10 cellular contexts compared by ENCODE assay signal in genomic region chr16:81094771-81095251, GRCh38. TPM values are rescaled to one million over a fixed set of nuclear protein-coding genes. Genes with fewer than 3 reads are reported as not detected.
A peak's percentile ranks its signal among the peaks of the same experiment; 100 is the strongest.
DNase-seq lines count a peak whose midpoint lies in the region; ATAC-seq, FAIRE-seq and TF ChIP-seq lines count a peak whose summit lies in the region.
"Had no signal": no experiment of that assay in that cellular context is flagged by ENCODE, and none has a peak within 500 bp of the region (broad histone marks: within the 10 kb centered on the region; RNA-seq: fewer than 3 reads in every experiment).

No MANE protein-coding gene starts in this region.

- H2AK5ac ChIP-seq in H1 (ENCODE audit: low read depth, low read length): no peak overlapping the region

- WGBS in H1 (ENCODE audit: extremely low coverage in 1 of 2, insufficient coverage in 1 of 2, insufficient read length in 1 of 2, insufficient replicate concordance in 2 of 2, low coverage in 1 of 2, low lambda C conversion rate in 2 of 2, missing lambda C conversion rate in 1 of 2), 2 experiments: 72% methylated on average over 21 of the region's 21 CpGs; no CpG with 5 or more reads in 1 of the 2 experiments

- no peaks in the 10 kb centered on the region for H3K27me3 ChIP-seq in DND-41 (ENCODE audit: insufficient read depth, low read length, poor library complexity)
- no peaks in the 10 kb centered on the region for H3K27me3 ChIP-seq in H1 (replicated peaks in 1 of 4; ENCODE audit: control insufficient read depth in 3 of 4, extremely low read depth in 1 of 4, insufficient read depth in 3 of 4, low read length in 3 of 4)
- H3K27me3 ChIP-seq: adrenal gland had no signal

- H3K9me3 Mint-ChIP-seq in neural crest cell: peaks cover 3% of the 10 kb centered on the region

- no peak overlapping the region for H3K23ac ChIP-seq in H1 (ENCODE audit: insufficient read length)

- no peak overlapping the region for H2BK20ac ChIP-seq in H1 (ENCODE audit: low read length)

- no peak for TF ChIP-seq RAD21 in H1 (IDR thresholded peaks at IDR 0.05 in 1 of 2, conservative IDR thresholded peaks at IDR 0.05 in 1 of 2; ENCODE audit: low read depth in 2 of 2, low read length in 2 of 2)

- H4K8ac ChIP-seq in H1 (ENCODE audit: extremely low read depth, insufficient read depth, low read length): no peak overlapping the region

- H3K9me3 ChIP-seq in DND-41 (ENCODE audit: insufficient read depth, low read length, severe bottlenecking) (no peaks in the 10 kb centered on the region), H1 (ENCODE audit: insufficient read depth in 2 of 2, low read depth in 1 of 2, low read length in 1 of 2) (no peaks in the 10 kb centered on the region)
- H3K9me3 ChIP-seq: adrenal gland had no signal

- H3K18ac ChIP-seq in H1 (ENCODE audit: extremely low read depth, low read length): no peak overlapping the region

- H3K36me3 Mint-ChIP-seq in neural crest cell (ENCODE audit: low read depth): peaks cover 2% of the 10 kb centered on the region

- H3K4me3 Mint-ChIP-seq in neural crest cell: peak overlapping the region; percentile 87

- no peak for TF ChIP-seq EP300 in H1 (IDR thresholded peaks at IDR 0.05; ENCODE audit: borderline replicate concordance in 1 of 2, low read depth in 2 of 2, low read length in 2 of 2)

- H3K9ac ChIP-seq in DND-41 (ENCODE audit: low read depth, low read length): peak overlapping the region; percentile 92; the same call in 1 of the 2 replicates
- H3K9ac ChIP-seq in H1 (replicated peaks in 1 of 4; ENCODE audit: extremely low read depth in 1 of 4, low read depth in 3 of 4, low read length in 3 of 4): peak overlapping the region in 1 of 4 experiments; percentile 40; a peak in 1 of 7 replicates

- no peak for FAIRE-seq in H1 (lab: Jason Lieb, UNC)

- TF ChIP-seq POLR2A in NB4 (IDR thresholded peaks at IDR 0.05; ENCODE audit: extremely low read depth, insufficient read length) (no peak), H1 (IDR thresholded peaks at IDR 0.05; ENCODE audit: control extremely low read depth in 1 of 2, low read depth in 2 of 2, low read length in 2 of 2) (no peak)

- POLR2A ChIA-PET in H1 (lab: Charles Lee; ENCODE audit: partially characterized antibody): interaction anchor here (0.9 to 1.6 kb wide), 4 partner anchors 18 to 59 kb away, joined by 3 to 4 read pairs (median 3); partner anchors contain the start of gene C16orf46

- no peak for DNase-seq in DND-41
- peak; percentile 20 for DNase-seq in NB4 (ENCODE audit: low read depth)
- DNase-seq in H1 (ENCODE audit: low read depth in 1 of 2, low spot score in 2 of 2): no peak
- no peak for DNase-seq in neural crest cell (ENCODE audit: low read depth, low spot score)
- no peak for DNase-seq in stimulated activated CD4-positive, alpha-beta T cell treated with anti-CD3 and anti-CD28 coated beads, Interleukin-1b, Interleukin-23, amount 100 ng/mL, for 48 hours
- no peak for DNase-seq in omental fat pad (ENCODE audit: low spot score)
- no peak for DNase-seq in NCI-H510A (lab: John Stamatoyannopoulos, UW)
- DNase-seq in NOMO-1 (lab: John Stamatoyannopoulos, UW; ENCODE audit: unreplicated experiment in 2 of 2): no peak
- DNase-seq: adrenal gland, NCI-H2029 had no signal

- no peak overlapping the region for H3K14ac ChIP-seq in H1 (ENCODE audit: insufficient read length)

- no peak overlapping the region for H2BK12ac ChIP-seq in H1 (ENCODE audit: low read depth, low read length)

- ATAC-seq in DND-41 (ENCODE audit: insufficient read depth, low read depth): no peak
- no peak for ATAC-seq in omental fat pad (ENCODE audit: low FRiP score)

- H3K23me2 ChIP-seq in H1 (ENCODE audit: low read depth, low read length): 0 out of 2 replicates have a peak, but pooled peaks cover 3% of the 10 kb centered on the region

- H3K27ac ChIP-seq in DND-41 (ENCODE audit: low read length): no peak overlapping the region
- no peak overlapping the region for H3K27ac ChIP-seq in H1 (ENCODE audit: low read depth, low read length)

- no peak overlapping the region for H2BK120ac ChIP-seq in H1 (replicated peaks; ENCODE audit: low read depth, low read length)

- no peak overlapping the region for H2BK5ac ChIP-seq in H1 (ENCODE audit: low read depth, low read length)

- no peaks in the 10 kb centered on the region for H3K27me3 Mint-ChIP-seq in neural crest cell (ENCODE audit: low read depth)

- peaks cover 5% of the 10 kb centered on the region for H3K36me3 ChIP-seq in DND-41 (ENCODE audit: insufficient read depth, low read length)
- peaks cover 0 to 11% (median 0%) of the 10 kb centered on the region in 4 experiments; a peak in 2 of 8 replicates for H3K36me3 ChIP-seq in H1 (ENCODE audit: control insufficient read depth in 2 of 4, insufficient read depth in 4 of 4, low read length in 3 of 4)
- H3K36me3 ChIP-seq: adrenal gland had no signal

- H3K4ac ChIP-seq in H1 (replicated peaks; ENCODE audit: insufficient read length, low read depth, low read length): no peak overlapping the region

- H3K4me2 ChIP-seq in DND-41 (ENCODE audit: insufficient read depth, low read length) (peak overlapping the region; percentile 94), H1 (ENCODE audit: insufficient read depth in 1 of 2, low read depth in 2 of 2, low read length in 2 of 2) (peak overlapping the region; percentile 62 to 63)

- H4K91ac ChIP-seq in H1 (replicated peaks; ENCODE audit: insufficient read length, low read length): no peak overlapping the region

- no peak overlapping the region for H4K5ac ChIP-seq in H1 (ENCODE audit: insufficient read length, low read depth, low read length)

- H4K20me1 ChIP-seq in DND-41 (ENCODE audit: insufficient read depth, low read length) (0 out of 2 replicates have a peak, but pooled peaks cover 3% of the 10 kb centered on the region), H1 (replicated peaks in 1 of 2; ENCODE audit: control insufficient read depth in 1 of 2, insufficient read depth in 2 of 2, low read length in 2 of 2) (no peaks in the 10 kb centered on the region)

- TF ChIP-seq CTCF in DND-41 (IDR thresholded peaks at IDR 0.05; ENCODE audit: borderline replicate concordance, extremely low read depth, low read length, poor library complexity, severe bottlenecking) (no peak), NB4 (IDR thresholded peaks at IDR 0.05; ENCODE audit: low read depth, low read length) (no peak), H1 (IDR thresholded peaks at IDR 0.05; ENCODE audit: control extremely low read depth in 1 of 3, insufficient read depth in 1 of 3, low read depth in 1 of 3, low read length in 3 of 3) (no peak), neural crest cell (conservative IDR thresholded peaks at IDR 0.05) (no peak), omental fat pad (IDR thresholded peaks at IDR 0.05) (no peak)

- H3K79me1 ChIP-seq in H1 (ENCODE audit: low read depth, low read length): peaks cover 2% of the 10 kb centered on the region; the same call in 1 of the 2 replicates

- H2AFZ ChIP-seq in DND-41 (ENCODE audit: low read depth, low read length) (no peak overlapping the region), H1 (ENCODE audit: low read length) (no peak overlapping the region)

- no peak overlapping the region for H2BK15ac ChIP-seq in H1 (ENCODE audit: low read length)

- H3K79me2 ChIP-seq in DND-41 (ENCODE audit: insufficient read depth, low read length): peaks cover 51% of the 10 kb centered on the region
- peaks cover 5 to 49% of the 10 kb centered on the region in 2 experiments for H3K79me2 ChIP-seq in H1 (ENCODE audit: control insufficient read depth in 1 of 2, insufficient read depth in 2 of 2, low read length in 2 of 2)

- H3K27ac Mint-ChIP-seq in neural crest cell (ENCODE audit: unreplicated experiment): no peak overlapping the region

- H3K56ac ChIP-seq in H1 (replicated peaks; ENCODE audit: insufficient read length, low read depth, low read length): no peak overlapping the region

- H3K4me1 ChIP-seq in DND-41 (ENCODE audit: insufficient read depth, low read length) (peaks cover 19% of the 10 kb centered on the region), H1 (replicated peaks in 1 of 4; ENCODE audit: control insufficient read depth in 3 of 4, insufficient read depth in 4 of 4, low read length in 3 of 4) (no peaks in the 10 kb centered on the region)

- CTCF ChIA-PET in H1 (lab: Charles Lee; ENCODE audit: partially characterized antibody): interaction anchor here (0.6 to 1.8 kb wide), 3 partner anchors 11 to 60 kb away, joined by 3 to 5 read pairs (median 4); no protein-coding TSS in a partner anchor

- H3K4me1 Mint-ChIP-seq in neural crest cell: peaks cover 24% of the 10 kb centered on the region

- H3K4me3 ChIP-seq in DND-41 (ENCODE audit: low read depth in 1 of 2, low read length in 2 of 2): peak overlapping the region in 1 of 2 experiments; percentile 98; a peak in 1 of 4 replicates
- H3K4me3 ChIP-seq in NB4 (ENCODE audit: low read depth, low read length): peak overlapping the region; percentile 89
- H3K4me3 ChIP-seq in H1 (ENCODE audit: extremely low read depth in 1 of 4, insufficient read depth in 2 of 4, low read depth in 3 of 4, low read length in 4 of 4): peak overlapping the region; percentile 32 to 93 (median 64)

RNA-seq across cellular contexts. Expression of gene GCSH, which starts 1.4 kb away (rescaled TPM):
- total RNA-seq in H1 (2021; fragmentation: NEBNext Ultra II Directional; extraction: Animal tissue kit (Norgen Biotek cat#: 25700)): 103 and 108 TPM in 2 replicates
- polyA plus RNA-seq in H1 (2011; rRNA removed): 25.1 and 28.2 TPM in 2 replicates
- polyA plus RNA-seq in H1 (2011; cell fraction: cytosol; rRNA removed): 56.5 TPM
- polyA plus RNA-seq in H1 (2011; cell fraction: nucleus; rRNA removed): 28.5 TPM
- 31.9 to 88.2 TPM (median 35.2 TPM) in 4 replicates for polyA plus RNA-seq in H1 (2012, experiment 1 of 2)
- polyA plus RNA-seq in H1 (2012, experiment 2 of 2): 62.6 TPM
- polyA plus RNA-seq in H1 (2013, experiment 1 of 2): 120 TPM
- 119 TPM for polyA plus RNA-seq in H1 (2013, experiment 2 of 2)
- polyA minus RNA-seq in H1 (2011; rRNA and poly(A)+ RNA removed): 3.6 and 4.5 TPM in 2 replicates
- 48.0 TPM for polyA minus RNA-seq in H1 (2011; cell fraction: cytosol; rRNA and poly(A)+ RNA removed)
- 22.8 TPM for polyA minus RNA-seq in H1 (2011; cell fraction: nucleus; rRNA and poly(A)+ RNA removed)
- total RNA-seq in neural crest cell: 79.2 and 87.0 TPM in 2 replicates
- 10 to 100 TPM; 19.2 to 39.7 (median 21.0) TPM for total RNA-seq in omental fat pad

RNA-seq across cellular contexts. Expression of gene C16orf46, which starts 17.8 kb away (rescaled TPM):
- 0.60 and 1.1 TPM in 2 replicates for total RNA-seq in H1 (2021; fragmentation: NEBNext Ultra II Directional; extraction: Animal tissue kit (Norgen Biotek cat#: 25700))
- 0.48 and 0.52 TPM in 2 replicates for polyA plus RNA-seq in H1 (2011; rRNA removed)
- polyA plus RNA-seq in H1 (2011; cell fraction: cytosol; rRNA removed): 0.65 TPM
- 1.3 TPM for polyA plus RNA-seq in H1 (2011; cell fraction: nucleus; rRNA removed)
- 0.13 to 0.62 TPM (median 0.33 TPM) in 4 replicates for polyA plus RNA-seq in H1 (2012, experiment 1 of 2)
- polyA plus RNA-seq in H1 (2012, experiment 2 of 2): 0.96 TPM
- polyA plus RNA-seq in H1 (2013, experiment 1 of 2): 1.1 TPM
- polyA plus RNA-seq in H1 (2013, experiment 2 of 2): 0.70 TPM
- polyA minus RNA-seq in H1 (2011; rRNA and poly(A)+ RNA removed): 0.83 TPM in 1 of 2 replicates, not detected in the other
- polyA minus RNA-seq in H1 (2011; cell fraction: cytosol; rRNA and poly(A)+ RNA removed): 2.7 TPM
- not detected for polyA minus RNA-seq in H1 (2011; cell fraction: nucleus; rRNA and poly(A)+ RNA removed)
- total RNA-seq in neural crest cell (1.8 and 2.1 TPM in 2 replicates), omental fat pad (1 to 10 TPM in 1 of 4 donors, not detected in 3; 1.2 TPM)

RNA-seq across cellular contexts. Expression of gene ATMIN, which starts 59.2 kb away (rescaled TPM):
- total RNA-seq in H1 (2021; fragmentation: NEBNext Ultra II Directional; extraction: Animal tissue kit (Norgen Biotek cat#: 25700)): 55.9 and 59.8 TPM in 2 replicates
- 20.2 and 34.8 TPM in 2 replicates for polyA plus RNA-seq in H1 (2011; rRNA removed)
- polyA plus RNA-seq in H1 (2011; cell fraction: cytosol; rRNA removed): 25.3 TPM
- polyA plus RNA-seq in H1 (2011; cell fraction: nucleus; rRNA removed): 18.3 TPM
- 27.0 to 40.7 TPM (median 34.3 TPM) in 4 replicates for polyA plus RNA-seq in H1 (2012, experiment 1 of 2)
- polyA plus RNA-seq in H1 (2012, experiment 2 of 2): 5.1 TPM
- 37.1 TPM for polyA plus RNA-seq in H1 (2013, experiment 1 of 2)
- 40.4 TPM for polyA plus RNA-seq in H1 (2013, experiment 2 of 2)
- 53.9 and 72.4 TPM in 2 replicates for polyA minus RNA-seq in H1 (2011; rRNA and poly(A)+ RNA removed)
- polyA minus RNA-seq in H1 (2011; cell fraction: cytosol; rRNA and poly(A)+ RNA removed): 26.3 TPM
- polyA minus RNA-seq in H1 (2011; cell fraction: nucleus; rRNA and poly(A)+ RNA removed): 57.4 TPM
- total RNA-seq in neural crest cell (49.1 and 51.4 TPM in 2 replicates), omental fat pad (10 to 100 TPM; 34.5 to 45.6 (median 37.5) TPM)
